In the genomic region with DNA sequence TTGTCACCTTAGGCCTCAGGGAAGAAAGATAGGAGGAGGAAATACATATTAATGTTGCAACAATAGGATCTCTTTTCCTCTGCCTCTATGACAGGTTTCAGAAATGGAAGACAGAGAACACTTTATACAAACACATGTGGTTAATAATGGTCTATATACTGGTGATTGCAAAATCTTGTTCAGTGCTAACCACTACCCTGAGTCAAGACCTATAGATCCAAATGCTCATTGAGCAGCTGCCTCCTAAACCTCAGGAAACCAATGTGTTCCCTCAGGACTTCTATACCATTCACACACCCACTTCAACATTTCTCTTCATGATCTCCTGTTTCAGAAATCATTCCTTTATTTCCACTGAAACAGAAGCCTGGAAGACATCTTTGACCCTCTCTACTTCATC, we compare ENCODE assay signal across 1 cellular context.
TF ChIP-seq lines count a peak whose summit lies in the region.

No MANE protein-coding gene starts in this region.

TF ChIP-seq in H1, 55 proteins besides CTCF, POLR2A, EP300 and RAD21:
- TF ChIP-seq PHF8 (conservative IDR thresholded peaks at IDR 0.05; ENCODE audit: low read depth, low read length) (no peak), FOSL1 (IDR thresholded peaks at IDR 0.05; ENCODE audit: insufficient read depth, low read depth, low read length) (no peak), BACH1 (IDR thresholded peaks at IDR 0.05; ENCODE audit: low read length) (no peak), SIRT6 (IDR thresholded peaks at IDR 0.05; ENCODE audit: low read length) (no peak), RNF2 (IDR thresholded peaks at IDR 0.05; ENCODE audit: borderline replicate concordance, low read depth, low read length, missing control alignments, poor library complexity, severe bottlenecking) (no peak)
